ENCODE assay signal across 19 cellular contexts in the genomic region with DNA sequence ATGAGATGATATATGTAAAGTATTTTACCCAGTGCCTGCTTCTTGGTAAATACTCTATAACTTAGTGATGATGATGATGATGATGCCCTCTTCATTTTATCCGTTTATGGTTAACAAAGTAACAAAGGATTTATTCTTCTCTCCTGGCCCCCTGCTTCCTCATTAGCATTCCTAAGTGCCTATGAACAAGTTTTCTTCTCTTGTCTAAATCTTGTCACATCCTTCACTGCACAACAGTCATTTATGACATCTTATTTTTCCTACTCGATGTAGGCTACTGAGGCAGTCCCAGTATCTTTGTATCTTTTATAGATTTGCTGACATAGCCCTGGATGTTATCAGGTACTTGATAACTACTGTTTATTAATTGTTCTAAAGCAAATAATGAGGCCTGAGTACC.
"Had no signal": no experiment of that assay in that cellular context is flagged by ENCODE, and none has a peak within 500 bp of the region (broad histone marks: within the 10 kb centered on the region; RNA-seq: fewer than 3 reads in every experiment).

No MANE protein-coding gene starts in this region.

- H3K27me3 ChIP-seq: colonic mucosa, dorsolateral prefrontal cortex, esophagus muscularis mucosa, foreskin keratinocyte, gastroesophageal sphincter, heart left ventricle, hepatocyte, left lung had no signal

- H3K36me3 ChIP-seq: colonic mucosa, esophagus muscularis mucosa, gastroesophageal sphincter, heart left ventricle, left lung, lower lobe of right lung had no signal

- H3K4me1 Mint-ChIP-seq: mesothelial cell of epicardium, naive B cell had no signal

- H3K4me1 ChIP-seq: colonic mucosa, esophagus muscularis mucosa, foreskin keratinocyte, gastroesophageal sphincter, heart left ventricle, left lung, lower lobe of right lung had no signal

- H3K27ac Mint-ChIP-seq: mesothelial cell of epicardium, naive B cell had no signal

- H3K4me3 ChIP-seq: colonic mucosa, dorsolateral prefrontal cortex, esophagus muscularis mucosa, gastroesophageal sphincter, heart left ventricle, hepatocyte, left lung, lower lobe of right lung, mucosa of descending colon had no signal

- ATAC-seq: foreskin keratinocyte, gastroesophageal sphincter, heart left ventricle, left cardiac atrium, left lung, left ventricle myocardium superior, lower lobe of right lung, mucosa of descending colon had no signal

- H3K36me3 Mint-ChIP-seq: naive B cell had no signal

- H3K9me3 ChIP-seq: colonic mucosa, esophagus muscularis mucosa, lower lobe of right lung had no signal

- H3K4me3 Mint-ChIP-seq: mesothelial cell of epicardium, naive B cell had no signal

- H3K27ac ChIP-seq: colonic mucosa, dorsolateral prefrontal cortex, esophagus muscularis mucosa, foreskin keratinocyte, gastroesophageal sphincter, heart left ventricle, hepatocyte, left lung, lower lobe of right lung had no signal

- H3K27me3 Mint-ChIP-seq: naive B cell had no signal

- H3K4me2 ChIP-seq: hepatocyte had no signal

- H3K79me2 ChIP-seq: hepatocyte had no signal

- H2AFZ ChIP-seq: hepatocyte had no signal

- DNase-seq: colonic mucosa; dermis blood vessel endothelial cell; dorsolateral prefrontal cortex; effector CD4-positive, alpha-beta T cell; effector memory CD4-positive, alpha-beta T cell; foreskin keratinocyte; heart left ventricle; hypothalamus; left cardiac atrium; left lung; left ventricle myocardium superior; lower lobe of right lung; mesenchymal stem cell; mucosa of descending colon; naive B cell had no signal
